8 cellular contexts compared by ENCODE assay signal in the genomic region with DNA sequence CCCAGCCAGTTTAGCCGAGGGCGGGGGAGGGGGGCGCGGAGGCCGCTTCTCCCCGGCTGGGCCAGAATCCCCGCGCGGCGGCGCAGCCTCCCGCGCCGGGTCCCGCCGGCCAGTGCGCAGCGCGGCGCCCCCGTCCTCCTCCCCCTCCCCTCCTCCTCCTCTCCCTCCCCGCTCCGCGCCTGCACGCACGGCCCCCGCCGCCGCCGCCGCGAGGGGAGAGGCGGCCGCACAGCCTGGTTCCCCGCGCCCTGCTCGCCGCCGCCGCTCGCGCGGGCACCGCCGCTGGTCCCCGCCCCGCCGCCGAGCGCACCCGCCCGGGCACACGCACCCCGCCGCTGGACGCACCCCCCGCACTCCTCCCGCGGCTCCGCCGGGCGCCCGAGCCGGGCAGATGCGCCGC. TPM values are rescaled to one million over a fixed set of nuclear protein-coding genes. Genes with fewer than 3 reads are reported as not detected.
DNase-seq lines count a peak whose midpoint lies in the region; ATAC-seq and TF ChIP-seq lines count a peak whose summit lies in the region.

Gene FLRT1, plus strand, starts transcription at position 351 of the 400 bp plus-strand sequence. CDS start 80,337 bp downstream, outside the sequence.

- POLR2A ChIA-PET in naive thymus-derived CD4-positive, alpha-beta T cell (lab: Charles Lee): no interaction called here

- H3K27me3 ChIP-seq in left ventricle myocardium inferior (ENCODE audit: low read depth): peaks cover 41% of the 10 kb centered on the region
- H3K27me3 ChIP-seq in naive thymus-derived CD4-positive, alpha-beta T cell (ENCODE audit: control insufficient read depth in 2 of 2, insufficient read depth in 2 of 2, low read length in 2 of 2): no peaks in the 10 kb centered on the region

- H3K4me3 Mint-ChIP-seq in naive thymus-derived CD4-positive, alpha-beta T cell: peak within 1 kb of the TSS; percentile 33 to 85 (median 66)

- DNase-seq in left ventricle myocardium inferior (no peak), Right ventricle myocardium inferior (ENCODE audit: missing footprints) (no peak), choroid plexus epithelial cell (ENCODE audit: low read depth) (no peak), UCSD-AML1 (lab: John Stamatoyannopoulos, UW; ENCODE audit: unreplicated experiment) (no peak)
- no peak for DNase-seq in naive thymus-derived CD4-positive, alpha-beta T cell

- ATAC-seq in Right ventricle myocardium inferior: no peak
- no peak for ATAC-seq in naive thymus-derived CD4-positive, alpha-beta T cell
- no peak for ATAC-seq in GM18873 (IDR thresholded peaks at IDR 0.05; ENCODE audit: low FRiP score, unreplicated experiment)
- ATAC-seq in GM21528 (IDR thresholded peaks at IDR 0.05; ENCODE audit: low FRiP score, unreplicated experiment): no peak
- ATAC-seq in HG02884 (IDR thresholded peaks at IDR 0.05; ENCODE audit: unreplicated experiment): no peak

- TF ChIP-seq CTCF in left ventricle myocardium inferior (IDR thresholded peaks at IDR 0.05; ENCODE audit: borderline replicate concordance) (no peak), choroid plexus epithelial cell (conservative IDR thresholded peaks at IDR 0.05; ENCODE audit: low read depth, low read length) (no peak)

- H3K27ac ChIP-seq in left ventricle myocardium inferior (replicated peaks): peak within 1 kb of the TSS; percentile 37
- H3K27ac ChIP-seq in naive thymus-derived CD4-positive, alpha-beta T cell (ENCODE audit: low read depth, low read length): no peak within 1 kb of the TSS

- H3K4me3 ChIP-seq in left ventricle myocardium inferior (peak within 1 kb of the TSS; percentile 70), choroid plexus epithelial cell (ENCODE audit: low read depth, low read length) (peak within 1 kb of the TSS; percentile 41)
- no peak within 1 kb of the TSS for H3K4me3 ChIP-seq in naive thymus-derived CD4-positive, alpha-beta T cell (ENCODE audit: low read length)

- peaks cover 24% of the 10 kb centered on the region for H3K4me1 ChIP-seq in left ventricle myocardium inferior
- H3K4me1 ChIP-seq in naive thymus-derived CD4-positive, alpha-beta T cell (ENCODE audit: control insufficient read depth in 2 of 2, insufficient read depth in 2 of 2, low read length in 2 of 2): no peaks in the 10 kb centered on the region

- CTCF ChIA-PET in naive thymus-derived CD4-positive, alpha-beta T cell (lab: Charles Lee): no interaction called here

- intact Hi-C loops in left ventricle myocardium inferior (cut with micrococcal nuclease) (no loop called here), Right ventricle myocardium inferior (cut with DNase I) (no loop called here)
- intact Hi-C loops in naive thymus-derived CD4-positive, alpha-beta T cell (cut with micrococcal nuclease): no loop called here

- H3K4me1 Mint-ChIP-seq in naive thymus-derived CD4-positive, alpha-beta T cell: peaks cover 3 to 13% (median 9%) of the 10 kb centered on the region in 7 donors

- H3K27me3 Mint-ChIP-seq in naive thymus-derived CD4-positive, alpha-beta T cell: peaks cover 17 to 40% (median 39%) of the 10 kb centered on the region in 5 donors

- peaks cover 0 to 6% (median 0%) of the 10 kb centered on the region in 5 donors for H3K36me3 Mint-ChIP-seq in naive thymus-derived CD4-positive, alpha-beta T cell

- H3K36me3 ChIP-seq in left ventricle myocardium inferior: no peaks in the 10 kb centered on the region
- no peaks in the 10 kb centered on the region for H3K36me3 ChIP-seq in naive thymus-derived CD4-positive, alpha-beta T cell (ENCODE audit: control insufficient read depth in 2 of 3, insufficient read depth in 3 of 3, low read length in 3 of 3)

- H3K9me3 ChIP-seq in left ventricle myocardium inferior (replicated peaks): no peaks in the 10 kb centered on the region
- no peaks in the 10 kb centered on the region for H3K9me3 ChIP-seq in naive thymus-derived CD4-positive, alpha-beta T cell (ENCODE audit: control insufficient read depth in 2 of 3, low read length in 3 of 3)

- peaks cover 0 to 1% (median 0%) of the 10 kb centered on the region in 11 donors for H3K9me3 Mint-ChIP-seq in naive thymus-derived CD4-positive, alpha-beta T cell

- H3K27ac Mint-ChIP-seq in naive thymus-derived CD4-positive, alpha-beta T cell: peak within 1 kb of the TSS in 1 of 9 donors; percentile 23

RNA-seq across cellular contexts. Expression of gene FLRT1, which starts in this region (rescaled TPM):
- total RNA-seq in left ventricle myocardium inferior: 0.44 TPM
- 0.57 TPM for total RNA-seq in Right ventricle myocardium inferior
- not detected for total RNA-seq in naive thymus-derived CD4-positive, alpha-beta T cell
- under 1 TPM; 0.05 to 0.12 TPM for polyA plus RNA-seq in naive thymus-derived CD4-positive, alpha-beta T cell
